In the genomic region with DNA sequence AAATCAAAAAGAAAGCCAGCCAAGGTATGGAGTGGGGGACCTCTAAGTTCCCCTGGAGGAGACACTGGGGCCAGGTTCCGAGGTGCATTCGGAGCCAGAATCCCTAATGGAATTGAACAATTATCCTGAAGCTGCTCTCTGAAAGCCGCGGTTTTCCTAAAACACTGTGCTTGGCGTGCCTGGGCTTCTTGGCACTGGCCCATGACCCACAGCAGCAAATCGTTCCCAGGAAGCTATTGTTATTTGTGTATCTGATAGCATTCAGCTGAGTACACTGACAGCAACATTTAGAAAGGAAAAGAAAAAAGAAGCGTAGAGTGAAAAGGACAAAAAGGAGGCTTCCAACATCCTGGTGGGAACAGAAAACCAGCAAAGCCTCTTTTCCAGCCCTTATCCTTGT, we compare ENCODE assay signal across 11 cellular contexts.
DNase-seq lines count a peak whose midpoint lies in the region; ATAC-seq, FAIRE-seq and TF ChIP-seq lines count a peak whose summit lies in the region.
"Had no signal": no experiment of that assay in that cellular context is flagged by ENCODE, and none has a peak within 500 bp of the region (broad histone marks: within the 10 kb centered on the region; RNA-seq: fewer than 3 reads in every experiment).

No MANE protein-coding gene starts in this region.

- H3K23ac ChIP-seq in H9 (ENCODE audit: insufficient read length, low read depth, low read length), result no peak overlapping the region

- no peak overlapping the region for H3K27ac ChIP-seq in H9 (ENCODE audit: insufficient read length, low read depth, low read length)
- H3K27ac ChIP-seq in astrocyte (ENCODE audit: low read depth, low read length), result peak overlapping the region; percentile 62
- H3K27ac ChIP-seq in skeletal muscle tissue (ENCODE audit: low read depth, low read length), result peak overlapping the region; percentile 82
- H3K27ac ChIP-seq: epithelial cell of prostate had no signal

- H2BK20ac ChIP-seq in H9 (ENCODE audit: low read depth, low read length, poor library complexity, severe bottlenecking), result no peak overlapping the region

- intact Hi-C loops in left cardiac atrium (cut with DNase I), result no loop called here

- DNase-seq in H9, result no peak
- DNase-seq in astrocyte (ENCODE audit: low read depth), result peak; percentile 80
- no peak for DNase-seq in left cardiac atrium
- DNase-seq in hepatic stellate cell (ENCODE audit: low spot score), result no peak
- no peak for DNase-seq in pons (ENCODE audit: low spot score)
- DNase-seq in HTR-8/SVneo (ENCODE audit: insufficient read length, low spot score), result no peak
- no peak for DNase-seq in GF-D8 (lab: John Stamatoyannopoulos, UW)
- DNase-seq: naive B cell, NCI-H774 had no signal

- no peaks in the 10 kb centered on the region for H3K36me3 Mint-ChIP-seq in H9 (ENCODE audit: insufficient read depth in 1 of 3, low read depth in 3 of 3)
- no peaks in the 10 kb centered on the region for H3K36me3 Mint-ChIP-seq in astrocyte (ENCODE audit: low read depth, unreplicated experiment)
- H3K36me3 Mint-ChIP-seq: naive B cell had no signal

- WGBS in H9 (ENCODE audit: extremely low coverage, insufficient read length, low lambda C conversion rate), result no CpG with 5 or more reads among the region's 7 CpGs

- H3K9ac ChIP-seq in H9 (ENCODE audit: extremely low read depth, insufficient read length, low read length) (no peak overlapping the region), astrocyte (ENCODE audit: low read length) (peak overlapping the region; percentile 63), skeletal muscle tissue (ENCODE audit: low read depth in 1 of 3, low read length in 3 of 3) (peak overlapping the region in 2 of 3 donors; percentile 36)

- H3K4me1 Mint-ChIP-seq in H9 (peaks cover 17 to 30% of the 10 kb centered on the region in 2 experiments), astrocyte (ENCODE audit: low read depth, unreplicated experiment) (peaks cover 43% of the 10 kb centered on the region)

- H3K4me3 ChIP-seq in astrocyte (ENCODE audit: insufficient read depth, low read depth, low read length) (peak overlapping the region; percentile 13), skeletal muscle tissue (ENCODE audit: low read length in 3 of 3) (peak overlapping the region; percentile 28 to 54 (median 34))

- H3K27me3 ChIP-seq in H9 (ENCODE audit: insufficient read depth, low read length), result no peaks in the 10 kb centered on the region
- no peaks in the 10 kb centered on the region for H3K27me3 ChIP-seq in astrocyte (ENCODE audit: insufficient read depth, low read length)
- H3K27me3 ChIP-seq in skeletal muscle tissue (ENCODE audit: control insufficient read depth in 3 of 3, insufficient read depth in 3 of 3, low read length in 3 of 3), result no peaks in the 10 kb centered on the region

- H2BK15ac ChIP-seq in H9 (ENCODE audit: low read depth, low read length), result no peak overlapping the region

- FAIRE-seq in astrocyte (lab: Jason Lieb, UNC) (no peak), HTR-8/SVneo (lab: Jason Lieb, UNC) (no peak)

- H4K8ac ChIP-seq in H9 (replicated peaks; ENCODE audit: insufficient read length, low read depth, low read length), result no peak overlapping the region

- no peak overlapping the region for H2AFZ ChIP-seq in H9 (ENCODE audit: low read length)
- peak overlapping the region; percentile 11 for H2AFZ ChIP-seq in astrocyte (ENCODE audit: low read depth, low read length)

- H3K4me3 Mint-ChIP-seq in H9 (no peak overlapping the region), astrocyte (ENCODE audit: unreplicated experiment) (no peak overlapping the region)

- no peaks in the 10 kb centered on the region for H3K36me3 ChIP-seq in astrocyte (ENCODE audit: insufficient read depth, low read length)
- no peaks in the 10 kb centered on the region for H3K36me3 ChIP-seq in skeletal muscle tissue (ENCODE audit: control insufficient read depth in 3 of 3, insufficient read depth in 3 of 3, low read length in 3 of 3)

- no peak overlapping the region for H2BK5ac ChIP-seq in H9 (ENCODE audit: insufficient read length, low read length)

- no peaks in the 10 kb centered on the region for H3K23me2 ChIP-seq in H9 (ENCODE audit: insufficient read length, low read depth, low read length, poor library complexity, severe bottlenecking)

- no peak overlapping the region for H3K4me2 ChIP-seq in H9 (ENCODE audit: insufficient read depth, insufficient read length, low read length)
- H3K4me2 ChIP-seq in astrocyte (ENCODE audit: low read length), result peak overlapping the region; percentile 72

- no peaks in the 10 kb centered on the region for H3K79me2 ChIP-seq in H9 (ENCODE audit: insufficient read depth, low read length)
- no peaks in the 10 kb centered on the region for H3K79me2 ChIP-seq in astrocyte (ENCODE audit: insufficient read depth, low read length)

- H4K20me1 ChIP-seq in H9 (ENCODE audit: control insufficient read depth, insufficient read depth, insufficient read length) (no peaks in the 10 kb centered on the region), astrocyte (ENCODE audit: insufficient read depth, low read length) (no peaks in the 10 kb centered on the region)

- H3K27ac Mint-ChIP-seq in H9, result peak overlapping the region in 2 of 3 experiments; percentile 50 to 74; a peak in 2 of 7 replicates
- H3K27ac Mint-ChIP-seq in astrocyte (ENCODE audit: unreplicated experiment), result peak overlapping the region; percentile 28

- H2AK5ac ChIP-seq in H9 (ENCODE audit: insufficient read length, low read length), result no peak overlapping the region

- H3K4me1 ChIP-seq in H9 (ENCODE audit: insufficient read depth, low read length) (no peaks in the 10 kb centered on the region), astrocyte (ENCODE audit: insufficient read depth, low read length) (peaks cover 42% of the 10 kb centered on the region), skeletal muscle tissue (ENCODE audit: control insufficient read depth in 3 of 3, insufficient read depth in 3 of 3, low read length in 3 of 3) (peaks cover 18 to 26% (median 20%) of the 10 kb centered on the region in 3 donors)

- no peak overlapping the region for H3K4ac ChIP-seq in H9 (ENCODE audit: low read depth, low read length)

- no peaks in the 10 kb centered on the region for H3K79me1 ChIP-seq in H9 (ENCODE audit: insufficient read depth, low read depth, low read length, poor library complexity, severe bottlenecking)

- H3K56ac ChIP-seq in H9 (ENCODE audit: insufficient read length, low read depth, low read length), result no peak overlapping the region

- H4K5ac ChIP-seq in H9 (ENCODE audit: insufficient read length, low read depth, low read length), result no peak overlapping the region

- no peaks in the 10 kb centered on the region for H3K9me3 ChIP-seq in H9 (ENCODE audit: control insufficient read depth, low read depth, low read length)
- no peaks in the 10 kb centered on the region for H3K9me3 ChIP-seq in astrocyte (ENCODE audit: insufficient read depth, low read depth, low read length)
- H3K9me3 ChIP-seq in skeletal muscle tissue (ENCODE audit: control insufficient read depth in 3 of 3, low read length in 3 of 3), result no peaks in the 10 kb centered on the region

- no peaks in the 10 kb centered on the region; the same call in 1 of the 2 replicates for H3K27me3 Mint-ChIP-seq in H9 (ENCODE audit: low read depth)
- no peaks in the 10 kb centered on the region for H3K27me3 Mint-ChIP-seq in astrocyte (ENCODE audit: low read depth, unreplicated experiment)
- H3K27me3 Mint-ChIP-seq: naive B cell had no signal

- ATAC-seq in left cardiac atrium, result peak; percentile 41 to 45

- H3K9me3 Mint-ChIP-seq in H9, result no peaks in the 10 kb centered on the region; a peak in 2 of 5 replicates
- H3K9me3 Mint-ChIP-seq in astrocyte (ENCODE audit: unreplicated experiment), result no peaks in the 10 kb centered on the region
- H3K9me3 Mint-ChIP-seq: naive B cell had no signal

- H3K18ac ChIP-seq in H9 (ENCODE audit: insufficient read length, low read depth, low read length), result no peak overlapping the region

- no peak overlapping the region for H3T11ph ChIP-seq in H9 (ENCODE audit: low read length)

- no peak overlapping the region for H2BK12ac ChIP-seq in H9 (ENCODE audit: insufficient read length, low read depth, low read length)

- no peak overlapping the region for H2BK120ac ChIP-seq in H9 (ENCODE audit: low read depth, low read length, poor library complexity, severe bottlenecking)

- no peak overlapping the region for H4K91ac ChIP-seq in H9 (ENCODE audit: insufficient read length, low read depth, low read length)

- TF ChIP-seq CTCF in H9 (conservative IDR thresholded peaks at IDR 0.05) (no peak), astrocyte (IDR thresholded peaks at IDR 0.05; ENCODE audit: insufficient read depth, low read depth, low read length) (no peak)

- no peak overlapping the region for H3K14ac ChIP-seq in H9 (ENCODE audit: insufficient read depth, low read length)
